21 cellular contexts compared by ENCODE assay signal in the genomic region with DNA sequence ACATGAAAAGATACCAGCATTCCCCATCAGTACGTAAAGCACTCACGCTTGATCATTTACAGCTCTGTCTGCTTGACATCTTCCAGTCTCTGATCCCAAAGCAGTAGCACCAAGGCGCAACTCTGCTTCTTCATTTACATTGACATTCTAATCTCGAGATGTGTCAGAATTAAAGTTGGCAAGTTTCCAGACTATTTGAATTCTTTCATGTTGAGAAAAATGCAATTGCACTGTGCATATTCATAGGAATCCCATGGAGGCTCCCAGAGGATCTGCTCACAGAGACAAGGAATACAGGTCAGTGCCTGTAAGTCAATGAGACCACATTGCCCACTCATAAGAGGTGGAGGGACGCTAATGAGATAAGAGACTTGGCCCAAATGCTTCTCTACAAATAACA.
DNase-seq lines count a peak whose midpoint lies in the region; ATAC-seq and TF ChIP-seq lines count a peak whose summit lies in the region.
"Had no signal": no experiment of that assay in that cellular context is flagged by ENCODE, and none has a peak within 500 bp of the region (broad histone marks: within the 10 kb centered on the region; RNA-seq: fewer than 3 reads in every experiment).

No MANE protein-coding gene starts in this region.

- POLR2A ChIA-PET in WTC11 (lab: Charles Lee), result no interaction called here

- H3K27me3 Mint-ChIP-seq in WTC11 (ENCODE audit: low read depth), result no peaks in the 10 kb centered on the region
- H3K27me3 Mint-ChIP-seq in activated T-helper 1 cell treated with anti-CD3 and anti-CD28 coated beads, Interleukin-12 subunit alpha, Interleukin-12 subunit beta, Interleukin-2, Interleukin-4 antibody, amounts not matched to agents 30 ng/mL and 10 ng/mL and 1 ng/mL, durations not matched to agents 14 hours and 24 hours and 36 hours (ENCODE audit: insufficient read depth), result no peaks in the 10 kb centered on the region
- H3K27me3 Mint-ChIP-seq: activated CD8-positive, alpha-beta T cell treated with anti-CD3 and anti-CD28 coated beads for 36 hours; activated naive CD8-positive, alpha-beta T cell treated with anti-CD3 and anti-CD28 coated beads, Interleukin-2, amount 10 ng/mL, durations not matched to agents 7 days and 5 days had no signal

- ATAC-seq in WTC11 (peak; percentile 46; the same call in 1 of the 2 replicates), GM21381 (IDR thresholded peaks at IDR 0.05; ENCODE audit: unreplicated experiment) (no peak)
- ATAC-seq: activated CD8-positive, alpha-beta T cell treated with anti-CD3 and anti-CD28 coated beads for 36 hours; activated T-cell treated with anti-CD3 and anti-CD28 coated beads, Interleukin-2, amount 50 U/mL, for 72 hours; psoas muscle had no signal

- no peak overlapping the region for H3K4me3 Mint-ChIP-seq in WTC11
- no peak overlapping the region for H3K4me3 Mint-ChIP-seq in activated T-helper 1 cell treated with anti-CD3 and anti-CD28 coated beads, Interleukin-12 subunit alpha, Interleukin-12 subunit beta, Interleukin-2, Interleukin-4 antibody, amounts not matched to agents 30 ng/mL and 10 ng/mL and 1 ng/mL, durations not matched to agents 14 hours and 24 hours and 36 hours
- H3K4me3 Mint-ChIP-seq: activated CD8-positive, alpha-beta T cell treated with anti-CD3 and anti-CD28 coated beads for 36 hours; activated naive CD8-positive, alpha-beta T cell treated with anti-CD3 and anti-CD28 coated beads, Interleukin-2, amount 10 ng/mL, durations not matched to agents 7 days and 5 days; activated T-cell treated with anti-CD3 and anti-CD28 coated beads, Interleukin-2, amount 50 U/mL, for 72 hours; neural crest cell had no signal

- intact Hi-C loops in activated T-helper 1 cell treated with anti-CD3 and anti-CD28 coated beads, Interleukin-12 subunit alpha, Interleukin-12 subunit beta, Interleukin-2, Interleukin-4 antibody, amounts not matched to agents 30 ng/mL and 10 ng/mL and 1 ng/mL, durations not matched to agents 14 hours and 24 hours and 36 hours (cut with micrococcal nuclease), result no loop called here

- TF ChIP-seq CTCF in WTC11 (IDR thresholded peaks at IDR 0.05) (no peak), retinal pigment epithelial cell (conservative IDR thresholded peaks at IDR 0.05; ENCODE audit: low read depth, low read length) (no peak)

- H3K27ac Mint-ChIP-seq in WTC11, result no peak overlapping the region
- no peak overlapping the region for H3K27ac Mint-ChIP-seq in activated T-helper 1 cell treated with anti-CD3 and anti-CD28 coated beads, Interleukin-12 subunit alpha, Interleukin-12 subunit beta, Interleukin-2, Interleukin-4 antibody, amounts not matched to agents 30 ng/mL and 10 ng/mL and 1 ng/mL, durations not matched to agents 14 hours and 24 hours and 36 hours
- H3K27ac Mint-ChIP-seq: activated CD8-positive, alpha-beta T cell treated with anti-CD3 and anti-CD28 coated beads for 36 hours; activated naive CD8-positive, alpha-beta T cell treated with anti-CD3 and anti-CD28 coated beads, Interleukin-2, amount 10 ng/mL, durations not matched to agents 7 days and 5 days; activated T-cell treated with anti-CD3 and anti-CD28 coated beads, Interleukin-2, amount 50 U/mL, for 72 hours had no signal

- DNase-seq in NCI-H146 (lab: John Stamatoyannopoulos, UW) (peak; percentile 14), NCI-H146 treated with DMSO at 0.1 percent for 48 hours (lab: John Stamatoyannopoulos, UW; ENCODE audit: unreplicated experiment) (no peak), WTC11 (ENCODE audit: low spot score) (no peak), fibroblast of peridontal ligament (ENCODE audit: extremely low read depth) (peak; percentile 9), retinal pigment epithelial cell (ENCODE audit: low read depth) (peak; percentile 28), activated T-cell treated with anti-CD3 and anti-CD28 coated beads for 4 hours (no peak)
- no peak for DNase-seq in activated T-helper 1 cell treated with anti-CD3 and anti-CD28 coated beads, Interleukin-12 subunit alpha, Interleukin-12 subunit beta, Interleukin-2, Interleukin-4 antibody, amounts not matched to agents 30 ng/mL and 10 ng/mL and 1 ng/mL, durations not matched to agents 14 hours and 24 hours and 36 hours (ENCODE audit: low spot score)
- DNase-seq: activated CD8-positive, alpha-beta T cell treated with anti-CD3 and anti-CD28 coated beads for 36 hours; activated naive CD8-positive, alpha-beta T cell treated with anti-CD3 and anti-CD28 coated beads, Interleukin-2, amount 10 ng/mL, durations not matched to agents 7 days and 5 days; activated T-cell treated with anti-CD3 and anti-CD28 coated beads, Interleukin-2, amount 50 U/mL, for 72 hours; C1 segment of cervical spinal cord; effector CD8-positive, alpha-beta T cell; hippocampal formation; midbrain; NCI-H1436 treated with DMSO at 0.1 percent for 48 hours; NCI-H446; psoas muscle; SHP77; stimulated activated CD4-positive, alpha-beta T cell treated with anti-CD3 and anti-CD28 coated beads, Interleukin-12 subunit alpha, Interleukin-12 subunit beta, amount 100 ng/mL, for 4 hours had no signal

- H3K4me1 Mint-ChIP-seq in WTC11, result peaks cover 18% of the 10 kb centered on the region
- H3K4me1 Mint-ChIP-seq in activated T-helper 1 cell treated with anti-CD3 and anti-CD28 coated beads, Interleukin-12 subunit alpha, Interleukin-12 subunit beta, Interleukin-2, Interleukin-4 antibody, amounts not matched to agents 30 ng/mL and 10 ng/mL and 1 ng/mL, durations not matched to agents 14 hours and 24 hours and 36 hours (ENCODE audit: low read depth), result no peaks in the 10 kb centered on the region
- H3K4me1 Mint-ChIP-seq: activated naive CD8-positive, alpha-beta T cell treated with anti-CD3 and anti-CD28 coated beads, Interleukin-2, amount 10 ng/mL, durations not matched to agents 7 days and 5 days; neural crest cell had no signal

- H3K4me3 ChIP-seq in retinal pigment epithelial cell (ENCODE audit: low read length), result no peak overlapping the region
- H3K4me3 ChIP-seq: psoas muscle had no signal

- CTCF ChIA-PET in WTC11 (lab: Charles Lee), result no interaction called here

- H3K9me3 Mint-ChIP-seq in WTC11, result peaks cover 11% of the 10 kb centered on the region
- H3K9me3 Mint-ChIP-seq in activated T-helper 1 cell treated with anti-CD3 and anti-CD28 coated beads, Interleukin-12 subunit alpha, Interleukin-12 subunit beta, Interleukin-2, Interleukin-4 antibody, amounts not matched to agents 30 ng/mL and 10 ng/mL and 1 ng/mL, durations not matched to agents 14 hours and 24 hours and 36 hours, result no peaks in the 10 kb centered on the region

- no peaks in the 10 kb centered on the region for H3K36me3 Mint-ChIP-seq in WTC11
- no peaks in the 10 kb centered on the region for H3K36me3 Mint-ChIP-seq in activated T-helper 1 cell treated with anti-CD3 and anti-CD28 coated beads, Interleukin-12 subunit alpha, Interleukin-12 subunit beta, Interleukin-2, Interleukin-4 antibody, amounts not matched to agents 30 ng/mL and 10 ng/mL and 1 ng/mL, durations not matched to agents 14 hours and 24 hours and 36 hours (ENCODE audit: low read depth)

TF ChIP-seq in WTC11, 78 proteins besides CTCF, POLR2A, EP300 and RAD21:
- TF ChIP-seq, protein P1, sequence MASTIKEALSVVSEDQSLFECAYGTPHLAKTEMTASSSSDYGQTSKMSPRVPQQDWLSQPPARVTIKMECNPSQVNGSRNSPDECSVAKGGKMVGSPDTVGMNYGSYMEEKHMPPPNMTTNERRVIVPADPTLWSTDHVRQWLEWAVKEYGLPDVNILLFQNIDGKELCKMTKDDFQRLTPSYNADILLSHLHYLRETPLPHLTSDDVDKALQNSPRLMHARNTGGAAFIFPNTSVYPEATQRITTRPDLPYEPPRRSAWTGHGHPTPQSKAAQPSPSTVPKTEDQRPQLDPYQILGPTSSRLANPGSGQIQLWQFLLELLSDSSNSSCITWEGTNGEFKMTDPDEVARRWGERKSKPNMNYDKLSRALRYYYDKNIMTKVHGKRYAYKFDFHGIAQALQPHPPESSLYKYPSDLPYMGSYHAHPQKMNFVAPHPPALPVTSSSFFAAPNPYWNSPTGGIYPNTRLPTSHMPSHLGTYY (CRISPR knock-in tag; IDR thresholded peaks at IDR 0.05), result no peak
- no peak for TF ChIP-seq ZBTB21 (CRISPR knock-in tag; IDR thresholded peaks at IDR 0.05; ENCODE audit: borderline replicate concordance)
- no peak for TF ChIP-seq JUN (CRISPR knock-in tag; IDR thresholded peaks at IDR 0.05)
- TF ChIP-seq RELA (CRISPR knock-in tag; IDR thresholded peaks at IDR 0.05; ENCODE audit: borderline replicate concordance), result no peak
- TF ChIP-seq, protein P2, sequence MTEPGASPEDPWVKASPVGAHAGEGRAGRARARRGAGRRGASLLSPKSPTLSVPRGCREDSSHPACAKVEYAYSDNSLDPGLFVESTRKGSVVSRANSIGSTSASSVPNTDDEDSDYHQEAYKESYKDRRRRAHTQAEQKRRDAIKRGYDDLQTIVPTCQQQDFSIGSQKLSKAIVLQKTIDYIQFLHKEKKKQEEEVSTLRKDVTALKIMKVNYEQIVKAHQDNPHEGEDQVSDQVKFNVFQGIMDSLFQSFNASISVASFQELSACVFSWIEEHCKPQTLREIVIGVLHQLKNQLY (CRISPR knock-in tag; IDR thresholded peaks at IDR 0.05), result no peak
- no peak for TF ChIP-seq NFATC4 (CRISPR knock-in tag; IDR thresholded peaks at IDR 0.05)

Comparison
In these comparisons a context has a peak if more than half of its experiments do, and no peak if none do; other contexts are left out.
1. DNase-seq: peak in NCI-H146 (single experiment), fibroblast of peridontal ligament (single experiment) and retinal pigment epithelial cell (single experiment); none in NCI-H146 treated with DMSO at 0.1 percent for 48 hours (single experiment), WTC11 (single experiment), activated T-helper 1 cell treated with anti-CD3 and anti-CD28 coated beads, Interleukin-12 subunit alpha, Interleukin-12 subunit beta, Interleukin-2, Interleukin-4 antibody, amounts not matched to agents 30 ng/mL and 10 ng/mL and 1 ng/mL, durations not matched to agents 14 hours and 24 hours and 36 hours (single experiment) and activated T-cell treated with anti-CD3 and anti-CD28 coated beads for 4 hours (single experiment).